15 cellular contexts compared by ENCODE assay signal in genomic region chr21:29192999-29193563, GRCh38.
DNase-seq lines count a peak whose midpoint lies in the region; ATAC-seq and TF ChIP-seq lines count a peak whose summit lies in the region.
"Had no signal": no experiment of that assay in that cellular context is flagged by ENCODE, and none has a peak within 500 bp of the region (broad histone marks: within the 10 kb centered on the region; RNA-seq: fewer than 3 reads in every experiment).

No MANE protein-coding gene starts in this region.

- no peak overlapping the region for H2AFZ ChIP-seq in neuronal stem cell (ENCODE audit: low read length)

- H3K4ac ChIP-seq in neuronal stem cell (ENCODE audit: low read length): no peak overlapping the region

- no peak overlapping the region for H3K23ac ChIP-seq in neuronal stem cell (ENCODE audit: low read depth, low read length, poor library complexity)

- H3K79me1 ChIP-seq in neuronal stem cell (ENCODE audit: low read depth, low read length): no peaks in the 10 kb centered on the region

- no peak for ATAC-seq in GM19328 (IDR thresholded peaks at IDR 0.05; ENCODE audit: unreplicated experiment)

- no peak overlapping the region for H2BK15ac ChIP-seq in neuronal stem cell (ENCODE audit: low read length)

- H3K9me3 ChIP-seq in NT2/D1 (ENCODE audit: insufficient read depth, low read length) (peaks cover 16% of the 10 kb centered on the region), neuronal stem cell (replicated peaks in 1 of 2; ENCODE audit: control insufficient read depth in 2 of 2, insufficient read depth in 1 of 2, low read depth in 1 of 2, low read length in 2 of 2) (no peaks in the 10 kb centered on the region)
- H3K9me3 ChIP-seq: ascending aorta, uterus had no signal

- H4K91ac ChIP-seq in neuronal stem cell (ENCODE audit: low read depth, low read length, poor library complexity): no peak overlapping the region

- H4K8ac ChIP-seq in neuronal stem cell (ENCODE audit: low read depth, low read length): no peak overlapping the region

- H3K4me2 ChIP-seq in neuronal stem cell (ENCODE audit: insufficient read depth, low read length, poor library complexity, severe bottlenecking): no peak overlapping the region

- H2BK12ac ChIP-seq in neuronal stem cell (ENCODE audit: low read length): no peak overlapping the region

- H3K4me1 ChIP-seq in NT2/D1 (ENCODE audit: insufficient read depth, insufficient read length): no peaks in the 10 kb centered on the region
- H3K4me1 ChIP-seq in neuronal stem cell (ENCODE audit: control insufficient read depth in 2 of 2, insufficient read depth in 1 of 2, low read depth in 1 of 2, low read length in 2 of 2): peaks cover 0 to 9% of the 10 kb centered on the region in 2 donors
- H3K4me1 ChIP-seq: uterus had no signal

- H3K36me3 ChIP-seq in NT2/D1 (ENCODE audit: insufficient read depth, insufficient read length, low read length) (peaks cover 8% of the 10 kb centered on the region), neuronal stem cell (replicated peaks in 1 of 2; ENCODE audit: control insufficient read depth in 2 of 2, insufficient read depth in 2 of 2, low read length in 2 of 2) (no peaks in the 10 kb centered on the region)
- H3K36me3 ChIP-seq: ascending aorta, uterus had no signal

- TF ChIP-seq CTCF in fibroblast of mammary gland (conservative IDR thresholded peaks at IDR 0.05; ENCODE audit: control insufficient read depth, insufficient read depth, low read depth, low read length): no peak

- no peak overlapping the region for H2BK120ac ChIP-seq in neuronal stem cell (ENCODE audit: low read depth, low read length)

- no peak overlapping the region for H3K14ac ChIP-seq in neuronal stem cell (ENCODE audit: low read length)

- peak overlapping the region; percentile 39 for H3K4me3 ChIP-seq in NT2/D1 (ENCODE audit: insufficient read length, low read depth)
- H3K4me3 ChIP-seq in fibroblast of mammary gland (ENCODE audit: control insufficient read depth, low read depth, low read length): no peak overlapping the region
- H3K4me3 ChIP-seq in neuronal stem cell (ENCODE audit: low read length in 2 of 2): no peak overlapping the region
- H3K4me3 ChIP-seq: uterus had no signal

- DNase-seq in DMS114 treated with DMSO at 0.1 percent for 48 hours (lab: John Stamatoyannopoulos, UW; ENCODE audit: unreplicated experiment): peak; percentile 41
- peak; percentile 61 for DNase-seq in NT2/D1 (ENCODE audit: low read depth, low spot score)
- peak; percentile 57 for DNase-seq in fibroblast of mammary gland (ENCODE audit: low read depth)
- DNase-seq in neuronal stem cell (ENCODE audit: low spot score): no peak
- DNase-seq in GDM1 (lab: John Stamatoyannopoulos, UW): no peak
- DNase-seq in stimulated activated CD4-positive, alpha-beta T cell treated with anti-CD3 and anti-CD28 coated beads, Interleukin-4, amount 100 ng/mL, for 24 hours: no peak
- DNase-seq in Ammon's horn (ENCODE audit: low spot score): no peak
- DNase-seq: activated T-cell treated with anti-CD3 and anti-CD28 coated beads, Interleukin-2, amount 50 U/mL, for 48 hours; C1 segment of cervical spinal cord; GF-D8; stimulated activated CD4-positive, alpha-beta T cell treated with anti-CD3 and anti-CD28 coated beads, Interleukin-1b, Interleukin-23, amount 100 ng/mL, for 48 hours; stimulated activated CD8-positive, alpha-beta memory T cell treated with anti-CD3 and anti-CD28 coated beads, Interleukin-4, amount 100 ng/mL, for 48 hours; uterus had no signal

- H2AK5ac ChIP-seq in neuronal stem cell (ENCODE audit: low read depth, low read length): no peak overlapping the region

- peak overlapping the region; percentile 64 for H3K9ac ChIP-seq in NT2/D1 (ENCODE audit: insufficient read length, low read depth)
- H3K9ac ChIP-seq in neuronal stem cell (ENCODE audit: low read depth, low read length, poor library complexity): peak overlapping the region; percentile 30

- peak overlapping the region; percentile 53 for H2BK5ac ChIP-seq in neuronal stem cell (ENCODE audit: low read length)

- H3K27ac ChIP-seq in neuronal stem cell (replicated peaks; ENCODE audit: low read length): no peak overlapping the region
- H3K27ac ChIP-seq: uterus had no signal

- no peak overlapping the region for H3K18ac ChIP-seq in neuronal stem cell (ENCODE audit: low read length)

- H3K27me3 ChIP-seq in NT2/D1 (ENCODE audit: insufficient read depth, insufficient read length) (no peaks in the 10 kb centered on the region), neuronal stem cell (ENCODE audit: control insufficient read depth in 3 of 3, insufficient read depth in 3 of 3, low read depth in 1 of 3, low read length in 3 of 3) (no peaks in the 10 kb centered on the region)
- H3K27me3 ChIP-seq: ascending aorta, uterus had no signal

- whole genome bisulfite sequencing in neuronal stem cell (ENCODE audit: extremely low coverage in 2 of 2, insufficient read length in 2 of 2, insufficient replicate concordance in 1 of 2), 2 donors: no CpG with 5 or more reads among the region's 12 CpGs

Comparison
In these comparisons a context has a peak if more than half of its experiments do, and no peak if none do; other contexts are left out.
1. DNase-seq: peak in DMS114 treated with DMSO at 0.1 percent for 48 hours (single experiment), NT2/D1 (single experiment) and fibroblast of mammary gland (single experiment); none in neuronal stem cell (single experiment), GDM1 (single experiment), stimulated activated CD4-positive, alpha-beta T cell treated with anti-CD3 and anti-CD28 coated beads, Interleukin-4, amount 100 ng/mL, for 24 hours (single experiment) and Ammon's horn (single experiment).